In the genomic region with DNA sequence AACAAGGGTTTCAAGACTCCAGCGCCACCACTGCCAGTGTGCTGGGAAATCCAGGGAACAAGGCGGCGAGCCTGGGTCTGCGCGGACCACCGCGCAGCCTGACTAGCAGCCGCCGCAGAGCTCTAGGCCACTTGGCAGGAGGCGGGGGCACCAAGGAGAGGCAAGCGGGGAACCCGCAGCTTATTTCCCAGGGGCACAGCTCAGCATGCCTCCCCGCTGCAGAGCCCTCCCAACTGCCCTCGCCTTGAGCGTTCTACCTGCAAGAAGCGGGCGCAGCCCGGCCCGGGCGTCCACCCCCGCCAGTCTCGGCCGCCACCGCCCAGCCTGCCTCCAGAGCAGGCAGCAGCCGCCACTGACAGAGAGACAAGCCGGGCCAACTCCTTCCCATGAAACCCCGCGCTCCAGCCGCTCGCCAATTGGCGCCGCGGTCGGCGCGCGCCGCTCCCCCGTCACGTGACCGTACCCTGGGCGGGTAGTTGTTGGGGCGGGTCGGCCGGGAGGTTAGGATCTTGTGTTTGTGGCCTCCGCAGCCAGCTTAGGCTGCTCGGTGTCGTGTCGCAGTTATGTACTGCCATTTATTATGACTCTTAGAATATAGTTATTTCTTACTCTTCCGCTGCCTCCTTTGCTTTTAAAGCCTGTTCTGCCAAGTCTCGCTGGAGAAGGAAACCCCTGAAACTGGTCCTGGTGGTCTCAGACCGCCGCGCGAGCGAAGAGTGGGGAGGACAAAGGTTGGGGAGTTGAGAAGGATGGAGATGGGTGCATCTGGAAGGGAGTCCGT, we compare ENCODE assay signal across 8 cellular contexts. TPM values are rescaled to one million over a fixed set of nuclear protein-coding genes. Genes with fewer than 3 reads are reported as not detected.
A peak's percentile ranks its signal among the peaks of the same experiment; 100 is the strongest.
DNase-seq lines count a peak whose midpoint lies in the region; ATAC-seq and TF ChIP-seq lines count a peak whose summit lies in the region.

A gene with protein sequence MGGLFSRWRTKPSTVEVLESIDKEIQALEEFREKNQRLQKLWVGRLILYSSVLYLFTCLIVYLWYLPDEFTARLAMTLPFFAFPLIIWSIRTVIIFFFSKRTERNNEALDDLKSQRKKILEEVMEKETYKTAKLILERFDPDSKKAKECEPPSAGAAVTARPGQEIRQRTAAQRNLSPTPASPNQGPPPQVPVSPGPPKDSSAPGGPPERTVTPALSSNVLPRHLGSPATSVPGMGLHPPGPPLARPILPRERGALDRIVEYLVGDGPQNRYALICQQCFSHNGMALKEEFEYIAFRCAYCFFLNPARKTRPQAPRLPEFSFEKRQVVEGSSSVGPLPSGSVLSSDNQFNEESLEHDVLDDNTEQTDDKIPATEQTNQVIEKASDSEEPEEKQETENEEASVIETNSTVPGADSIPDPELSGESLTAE (minus strand): TSS at position 365 of the 781 bp plus-strand sequence. CDS start 6,683 bp downstream, outside the sequence.

- H3K27ac Mint-ChIP-seq in activated naive CD4-positive, alpha-beta T cell treated with anti-CD3 and anti-CD28 coated beads, Interleukin-2, amount 50 U/mL, for 72 hours = peak within 1 kb of the TSS; percentile 96 to 98
- H3K27ac Mint-ChIP-seq in glutamatergic neuron (ENCODE audit: unreplicated experiment) (peak within 1 kb of the TSS; percentile 97), osteocyte (ENCODE audit: unreplicated experiment) (peak within 1 kb of the TSS; percentile 92)

- H3K4me3 ChIP-seq in GM08714 (ENCODE audit: low read length) (peak within 1 kb of the TSS; percentile 75), thymus (ENCODE audit: low read length) (peak within 1 kb of the TSS; percentile 56)

- WGBS in thymus = under 1% methylated on average over 57 of the region's 57 CpGs

- H3K4me1 Mint-ChIP-seq in glutamatergic neuron (ENCODE audit: low read depth, unreplicated experiment) (peaks cover 28% of the 10 kb centered on the region), osteocyte (ENCODE audit: unreplicated experiment) (peaks cover 15% of the 10 kb centered on the region)

- ATAC-seq in HG02610 (IDR thresholded peaks at IDR 0.05; ENCODE audit: unreplicated experiment) = peak; percentile 96
- peak; percentile 93 to 96 for ATAC-seq in activated naive CD4-positive, alpha-beta T cell treated with anti-CD3 and anti-CD28 coated beads, Interleukin-2, amount 50 U/mL, for 72 hours

- H3K36me3 Mint-ChIP-seq in activated naive CD4-positive, alpha-beta T cell treated with anti-CD3 and anti-CD28 coated beads, Interleukin-2, amount 50 U/mL, for 72 hours = peaks cover 0 to 15% of the 10 kb centered on the region in 2 donors
- H3K36me3 Mint-ChIP-seq in glutamatergic neuron (ENCODE audit: unreplicated experiment) = no peaks in the 10 kb centered on the region
- no peaks in the 10 kb centered on the region for H3K36me3 Mint-ChIP-seq in osteocyte (ENCODE audit: unreplicated experiment)

- no peaks in the 10 kb centered on the region for H3K9me3 ChIP-seq in thymus (ENCODE audit: control insufficient read depth)

- no peaks in the 10 kb centered on the region for H3K9me3 Mint-ChIP-seq in activated naive CD4-positive, alpha-beta T cell treated with anti-CD3 and anti-CD28 coated beads, Interleukin-2, amount 50 U/mL, for 72 hours
- peaks cover 15% of the 10 kb centered on the region for H3K9me3 Mint-ChIP-seq in glutamatergic neuron (ENCODE audit: unreplicated experiment)
- no peaks in the 10 kb centered on the region for H3K9me3 Mint-ChIP-seq in osteocyte (ENCODE audit: unreplicated experiment)

- DNase-seq in NCI-H1092 treated with DMSO at 0.1 percent for 48 hours (lab: John Stamatoyannopoulos, UW) (peak; percentile 92), SKM-1 (lab: John Stamatoyannopoulos, UW; ENCODE audit: unreplicated experiment) (peak; percentile 79), glutamatergic neuron (peak; percentile 96), osteocyte (ENCODE audit: extremely low spot score, unreplicated experiment) (peak; percentile 96)
- peak; percentile 90 to 93 for DNase-seq in activated naive CD4-positive, alpha-beta T cell treated with anti-CD3 and anti-CD28 coated beads, Interleukin-2, amount 50 U/mL, for 72 hours (ENCODE audit: low spot score in 2 of 2)

- H3K4me3 Mint-ChIP-seq in glutamatergic neuron (ENCODE audit: unreplicated experiment) (peak within 1 kb of the TSS; percentile 98), osteocyte (ENCODE audit: unreplicated experiment) (peak within 1 kb of the TSS; percentile 92)

- peak within 1 kb of the TSS; percentile 84 for H3K27ac ChIP-seq in thymus (ENCODE audit: low read depth)

- H3K4me1 ChIP-seq in thymus (ENCODE audit: control insufficient read depth, insufficient read depth, low read length) = peaks cover 8% of the 10 kb centered on the region

- TF ChIP-seq CTCF in glutamatergic neuron (IDR thresholded peaks at IDR 0.05; ENCODE audit: partially characterized antibody, unreplicated experiment) (no peak), osteocyte (IDR thresholded peaks at IDR 0.05) (no peak)

- H3K36me3 ChIP-seq in thymus (ENCODE audit: control insufficient read depth, insufficient read depth) = no peaks in the 10 kb centered on the region

- H3K27me3 Mint-ChIP-seq in glutamatergic neuron (ENCODE audit: unreplicated experiment) (peaks cover 9% of the 10 kb centered on the region), osteocyte (ENCODE audit: unreplicated experiment) (peaks cover 7% of the 10 kb centered on the region)

- no peaks in the 10 kb centered on the region for H3K27me3 ChIP-seq in thymus (ENCODE audit: control insufficient read depth, insufficient read depth)

RNA-seq across cellular contexts. Expression of the gene that starts here (rescaled TPM):
- total RNA-seq in activated naive CD4-positive, alpha-beta T cell treated with anti-CD3 and anti-CD28 coated beads, Interleukin-2, amount 50 U/mL, for 72 hours = 10 to 100 TPM; 35.7 to 37.2 TPM
- total RNA-seq in glutamatergic neuron (ENCODE audit: unreplicated experiment) = 78.2 TPM
- total RNA-seq in osteocyte = 33.5 and 34.7 TPM in 2 replicates
- 9.1 TPM for polyA plus RNA-seq in thymus

Comparison
In these comparisons a context has a peak if more than half of its experiments do, and no peak if none do; other contexts are left out.
1. Peak in every context shown above with its lines: DNase-seq, ATAC-seq, H3K4me3 ChIP-seq and H3K27ac ChIP-seq.